In genomic region chr1:155689122-155689607, GRCh38 we compare ENCODE assay signal across 1 cellular context.
TF ChIP-seq lines count a peak whose summit lies in the region.

No MANE protein-coding gene starts in this region.

TF ChIP-seq in HEK293, 187 proteins besides CTCF, POLR2A, EP300 and RAD21:
- TF ChIP-seq ZNF121 (tag by site-specific recombination; IDR thresholded peaks at IDR 0.05) (peak; percentile 29; the same call in 1 of the 2 replicates), ZNF561 (tag by site-specific recombination; IDR thresholded peaks at IDR 0.05; ENCODE audit: borderline replicate concordance) (peak; percentile 73), ZNF335 (tag by site-specific recombination; conservative IDR thresholded peaks at IDR 0.05) (peak; percentile 55), ZNF600 (tag by site-specific recombination; IDR thresholded peaks at IDR 0.05) (peak; percentile 39), OSR2 (tag by site-specific recombination; IDR thresholded peaks at IDR 0.05) (0 out of 2 replicates have a peak, but pooled peaks have one; percentile 3), IKZF3 (tag by site-specific recombination; IDR thresholded peaks at IDR 0.05) (0 out of 2 replicates have a peak, but pooled peaks have one; percentile 1)
TF ChIP-seq in HEK293: peak in this region for 6; not testable (repeated sequence) for 181.
